ENCODE assay signal across 18 cellular contexts in the genomic region with DNA sequence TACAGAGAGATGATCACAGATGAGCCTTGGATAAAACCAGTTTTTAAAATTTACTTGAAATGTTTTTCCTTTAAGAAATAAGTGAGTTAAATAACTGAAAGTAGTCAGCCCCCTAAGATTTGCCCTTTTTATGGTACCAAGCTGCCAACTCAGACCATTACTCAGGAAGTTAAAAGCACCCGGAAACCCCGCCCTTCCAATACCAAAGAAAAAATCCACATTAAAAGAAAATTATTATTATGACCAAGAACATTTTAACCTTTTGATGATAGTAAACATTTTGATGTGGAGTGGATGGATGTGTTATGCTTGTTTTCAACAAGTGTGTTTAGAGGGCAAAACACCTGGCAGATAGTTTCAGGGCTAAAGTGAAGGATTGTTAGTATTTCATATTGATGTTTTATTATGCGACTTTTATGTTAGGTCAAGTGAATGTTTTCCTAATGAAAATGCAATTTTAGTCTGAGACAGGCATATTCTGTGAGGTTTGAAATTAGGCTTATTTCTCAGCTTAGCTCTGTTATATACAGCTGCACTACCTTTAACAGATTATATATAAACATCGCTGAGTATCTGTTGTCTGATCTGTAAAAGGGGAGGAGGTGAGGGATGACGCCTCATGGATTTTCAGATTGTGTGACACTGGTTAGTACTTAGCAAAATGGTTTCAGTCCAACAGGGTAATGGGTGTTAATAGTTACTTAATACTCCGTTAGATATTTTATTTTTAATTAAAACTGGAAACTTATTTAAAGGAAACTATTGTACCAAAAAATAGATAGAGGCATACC.
"Had no signal": no experiment of that assay in that cellular context is flagged by ENCODE, and none has a peak within 500 bp of the region (broad histone marks: within the 10 kb centered on the region; RNA-seq: fewer than 3 reads in every experiment).

No MANE protein-coding gene starts in this region.

- H3K27me3 Mint-ChIP-seq: naive thymus-derived CD4-positive, alpha-beta T cell; type B pancreatic cell had no signal

- H3K9me3 Mint-ChIP-seq: activated T-helper 1 cell treated with anti-CD3 and anti-CD28 coated beads, Interleukin-12 subunit alpha, Interleukin-12 subunit beta, Interleukin-2, Interleukin-4 antibody, amounts not matched to agents 30 ng/mL and 10 ng/mL and 1 ng/mL, durations not matched to agents 14 hours and 24 hours and 36 hours had no signal

- ATAC-seq: gastroesophageal sphincter; naive thymus-derived CD4-positive, alpha-beta T cell; sciatic nerve had no signal

- H3K4me1 ChIP-seq: prostate gland had no signal

- H3K27me3 ChIP-seq: colonic mucosa, gastroesophageal sphincter, spleen had no signal

- H3K4me3 ChIP-seq: colonic mucosa, gastroesophageal sphincter, prostate gland, spleen had no signal

- H3K9me3 ChIP-seq: colonic mucosa, gastroesophageal sphincter, prostate gland, spleen had no signal

- H3K4me3 Mint-ChIP-seq: activated T-helper 1 cell treated with anti-CD3 and anti-CD28 coated beads, Interleukin-12 subunit alpha, Interleukin-12 subunit beta, Interleukin-2, Interleukin-4 antibody, amounts not matched to agents 30 ng/mL and 10 ng/mL and 1 ng/mL, durations not matched to agents 14 hours and 24 hours and 36 hours; type B pancreatic cell had no signal

- DNase-seq: activated CD4-positive, alpha-beta T cell treated with anti-CD3 and anti-CD28 coated beads, Interleukin-2, amount 50 U/mL, for 1 hour; activated CD4-positive, CD25-positive, alpha-beta regulatory T cell; activated naive CD4-positive, alpha-beta T cell treated with anti-CD3 and anti-CD28 coated beads, Interleukin-2, amount 50 U/mL, for 16 hours; colonic mucosa; effector CD4-positive, alpha-beta T cell; hypothalamus; left cardiac atrium; naive thymus-derived CD4-positive, alpha-beta T cell; occipital lobe; SIG-M5; spleen; stimulated activated CD4-positive, alpha-beta T cell treated with anti-CD3 and anti-CD28 coated beads, Interleukin-2, amount 100 ng/mL, for 24 hours; stimulated activated naive CD4-positive, alpha-beta T cell had no signal

- H3K27ac Mint-ChIP-seq: activated T-helper 1 cell treated with anti-CD3 and anti-CD28 coated beads, Interleukin-12 subunit alpha, Interleukin-12 subunit beta, Interleukin-2, Interleukin-4 antibody, amounts not matched to agents 30 ng/mL and 10 ng/mL and 1 ng/mL, durations not matched to agents 14 hours and 24 hours and 36 hours; type B pancreatic cell had no signal

- H3K27ac ChIP-seq: colonic mucosa, gastroesophageal sphincter, prostate gland, spleen had no signal

- H3K36me3 ChIP-seq: colonic mucosa, gastroesophageal sphincter, prostate gland had no signal
